In the genomic region with DNA sequence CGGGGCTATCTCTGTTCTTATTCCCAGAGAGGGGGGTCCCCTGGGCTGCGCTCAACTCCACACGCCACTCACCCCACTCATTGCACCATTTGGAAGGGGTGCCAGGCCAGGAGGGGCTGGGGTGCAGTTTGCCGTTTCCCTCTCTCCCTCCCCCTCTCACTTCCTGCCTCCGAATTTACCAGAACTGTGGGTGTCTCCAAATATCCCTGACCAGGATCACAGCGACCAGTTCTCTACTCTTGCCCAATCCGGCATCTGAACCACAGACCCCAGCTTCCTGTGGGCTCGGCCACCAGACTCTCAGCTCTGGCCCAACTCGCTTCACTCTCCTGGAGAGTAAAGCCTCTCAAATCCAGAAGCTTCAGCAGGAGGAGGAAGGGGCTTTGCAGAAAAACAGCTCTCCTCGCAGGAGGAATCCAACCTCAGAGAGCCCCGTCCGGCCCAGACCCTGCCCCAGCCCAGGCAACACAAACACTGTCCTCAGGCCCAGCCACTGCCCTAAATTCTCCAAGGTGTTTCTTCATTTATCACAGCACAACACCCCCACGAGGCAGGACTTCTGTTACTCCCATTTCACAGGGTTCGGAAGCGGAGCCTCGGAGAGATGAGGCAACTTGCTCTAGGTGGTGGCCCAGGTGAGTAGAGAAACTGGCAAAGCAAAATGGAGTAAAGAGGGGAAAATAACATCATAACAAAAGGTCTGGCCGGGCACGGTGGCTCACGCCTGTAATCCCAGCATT, we compare ENCODE assay signal across 1 cellular context.
TF ChIP-seq lines count a peak whose summit lies in the region.

No MANE protein-coding gene starts in this region.

TF ChIP-seq in HepG2, 621 proteins besides CTCF, POLR2A, EP300 and RAD21 (continued from another document and continues in another):
- TF ChIP-seq, protein P1, sequence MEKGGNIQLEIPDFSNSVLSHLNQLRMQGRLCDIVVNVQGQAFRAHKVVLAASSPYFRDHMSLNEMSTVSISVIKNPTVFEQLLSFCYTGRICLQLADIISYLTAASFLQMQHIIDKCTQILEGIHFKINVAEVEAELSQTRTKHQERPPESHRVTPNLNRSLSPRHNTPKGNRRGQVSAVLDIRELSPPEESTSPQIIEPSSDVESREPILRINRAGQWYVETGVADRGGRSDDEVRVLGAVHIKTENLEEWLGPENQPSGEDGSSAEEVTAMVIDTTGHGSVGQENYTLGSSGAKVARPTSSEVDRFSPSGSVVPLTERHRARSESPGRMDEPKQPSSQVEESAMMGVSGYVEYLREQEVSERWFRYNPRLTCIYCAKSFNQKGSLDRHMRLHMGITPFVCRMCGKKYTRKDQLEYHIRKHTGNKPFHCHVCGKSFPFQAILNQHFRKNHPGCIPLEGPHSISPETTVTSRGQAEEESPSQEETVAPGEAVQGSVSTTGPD (CRISPR knock-in tag; IDR thresholded peaks at IDR 0.05): peak; percentile 84; the same call in 1 of the 2 replicates
- TF ChIP-seq ZSCAN9 (CRISPR knock-in tag; IDR thresholded peaks at IDR 0.05; ENCODE audit: borderline replicate concordance): no peak
- TF ChIP-seq, protein P2, sequence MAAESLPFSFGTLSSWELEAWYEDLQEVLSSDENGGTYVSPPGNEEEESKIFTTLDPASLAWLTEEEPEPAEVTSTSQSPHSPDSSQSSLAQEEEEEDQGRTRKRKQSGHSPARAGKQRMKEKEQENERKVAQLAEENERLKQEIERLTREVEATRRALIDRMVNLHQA (CRISPR knock-in tag; IDR thresholded peaks at IDR 0.05): 0 out of 2 replicates have a peak, but pooled peaks have one; percentile 11
- TF ChIP-seq, protein P3, sequence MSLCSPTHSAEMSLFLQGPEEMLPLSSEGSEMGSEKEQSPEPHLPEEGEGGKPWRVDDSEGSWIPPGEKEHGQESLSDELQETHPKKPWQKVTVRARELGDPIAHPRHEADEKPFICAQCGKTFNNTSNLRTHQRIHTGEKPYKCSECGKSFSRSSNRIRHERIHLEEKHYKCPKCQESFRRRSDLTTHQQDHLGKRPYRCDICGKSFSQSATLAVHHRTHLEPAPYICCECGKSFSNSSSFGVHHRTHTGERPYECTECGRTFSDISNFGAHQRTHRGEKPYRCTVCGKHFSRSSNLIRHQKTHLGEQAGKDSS (CRISPR knock-in tag; IDR thresholded peaks at IDR 0.05; ENCODE audit: borderline replicate concordance, low read depth): 0 out of 2 replicates have a peak, but pooled peaks have one; percentile 10
- TF ChIP-seq, protein P4, sequence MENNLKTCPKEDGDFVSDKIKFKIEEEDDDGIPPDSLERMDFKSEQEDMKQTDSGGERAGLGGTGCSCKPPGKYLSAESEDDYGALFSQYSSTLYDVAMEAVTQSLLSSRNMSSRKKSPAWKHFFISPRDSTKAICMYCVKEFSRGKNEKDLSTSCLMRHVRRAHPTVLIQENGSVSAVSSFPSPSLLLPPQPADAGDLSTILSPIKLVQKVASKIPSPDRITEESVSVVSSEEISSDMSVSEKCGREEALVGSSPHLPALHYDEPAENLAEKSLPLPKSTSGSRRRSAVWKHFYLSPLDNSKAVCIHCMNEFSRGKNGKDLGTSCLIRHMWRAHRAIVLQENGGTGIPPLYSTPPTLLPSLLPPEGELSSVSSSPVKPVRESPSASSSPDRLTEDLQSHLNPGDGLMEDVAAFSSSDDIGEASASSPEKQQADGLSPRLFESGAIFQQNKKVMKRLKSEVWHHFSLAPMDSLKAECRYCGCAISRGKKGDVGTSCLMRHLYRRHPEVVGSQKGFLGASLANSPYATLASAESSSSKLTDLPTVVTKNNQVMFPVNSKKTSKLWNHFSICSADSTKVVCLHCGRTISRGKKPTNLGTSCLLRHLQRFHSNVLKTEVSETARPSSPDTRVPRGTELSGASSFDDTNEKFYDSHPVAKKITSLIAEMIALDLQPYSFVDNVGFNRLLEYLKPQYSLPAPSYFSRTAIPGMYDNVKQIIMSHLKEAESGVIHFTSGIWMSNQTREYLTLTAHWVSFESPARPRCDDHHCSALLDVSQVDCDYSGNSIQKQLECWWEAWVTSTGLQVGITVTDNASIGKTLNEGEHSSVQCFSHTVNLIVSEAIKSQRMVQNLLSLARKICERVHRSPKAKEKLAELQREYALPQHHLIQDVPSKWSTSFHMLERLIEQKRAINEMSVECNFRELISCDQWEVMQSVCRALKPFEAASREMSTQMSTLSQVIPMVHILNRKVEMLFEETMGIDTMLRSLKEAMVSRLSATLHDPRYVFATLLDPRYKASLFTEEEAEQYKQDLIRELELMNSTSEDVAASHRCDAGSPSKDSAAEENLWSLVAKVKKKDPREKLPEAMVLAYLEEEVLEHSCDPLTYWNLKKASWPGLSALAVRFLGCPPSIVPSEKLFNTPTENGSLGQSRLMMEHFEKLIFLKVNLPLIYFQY (CRISPR knock-in tag; IDR thresholded peaks at IDR 0.05; ENCODE audit: borderline replicate concordance): 0 out of 2 replicates have a peak, but pooled peaks have one; percentile 68
- 0 out of 2 replicates have a peak, but pooled peaks have one; percentile 11 for TF ChIP-seq CBFB (CRISPR knock-in tag; IDR thresholded peaks at IDR 0.05)
- TF ChIP-seq ATF1 (CRISPR knock-in tag; IDR thresholded peaks at IDR 0.05): no peak
- TF ChIP-seq YEATS4 (CRISPR knock-in tag; IDR thresholded peaks at IDR 0.05; ENCODE audit: borderline replicate concordance): peak; percentile 56; the same call in 1 of the 2 replicates
- peak; percentile 71; the same call in 1 of the 2 replicates for TF ChIP-seq PHF21A (CRISPR knock-in tag; IDR thresholded peaks at IDR 0.05)
- no peak for TF ChIP-seq ZNF672 (CRISPR knock-in tag; IDR thresholded peaks at IDR 0.05)
- TF ChIP-seq KAT7 (CRISPR knock-in tag; IDR thresholded peaks at IDR 0.05; ENCODE audit: borderline replicate concordance): 0 out of 2 replicates have a peak, but pooled peaks have one; percentile 11
- TF ChIP-seq ZNF737 (CRISPR knock-in tag; IDR thresholded peaks at IDR 0.05; ENCODE audit: borderline replicate concordance): 0 out of 2 replicates have a peak, but pooled peaks have one; percentile 0
- no peak for TF ChIP-seq ARNT (IDR thresholded peaks at IDR 0.05)
- TF ChIP-seq ZNF629 (CRISPR knock-in tag; conservative IDR thresholded peaks at IDR 0.05): 0 out of 2 replicates have a peak, but pooled peaks have one; percentile 44
- no peak; the same call in 1 of the 2 replicates for TF ChIP-seq KDM5A (IDR thresholded peaks at IDR 0.05; ENCODE audit: borderline replicate concordance, low read length)
- TF ChIP-seq, protein P5, sequence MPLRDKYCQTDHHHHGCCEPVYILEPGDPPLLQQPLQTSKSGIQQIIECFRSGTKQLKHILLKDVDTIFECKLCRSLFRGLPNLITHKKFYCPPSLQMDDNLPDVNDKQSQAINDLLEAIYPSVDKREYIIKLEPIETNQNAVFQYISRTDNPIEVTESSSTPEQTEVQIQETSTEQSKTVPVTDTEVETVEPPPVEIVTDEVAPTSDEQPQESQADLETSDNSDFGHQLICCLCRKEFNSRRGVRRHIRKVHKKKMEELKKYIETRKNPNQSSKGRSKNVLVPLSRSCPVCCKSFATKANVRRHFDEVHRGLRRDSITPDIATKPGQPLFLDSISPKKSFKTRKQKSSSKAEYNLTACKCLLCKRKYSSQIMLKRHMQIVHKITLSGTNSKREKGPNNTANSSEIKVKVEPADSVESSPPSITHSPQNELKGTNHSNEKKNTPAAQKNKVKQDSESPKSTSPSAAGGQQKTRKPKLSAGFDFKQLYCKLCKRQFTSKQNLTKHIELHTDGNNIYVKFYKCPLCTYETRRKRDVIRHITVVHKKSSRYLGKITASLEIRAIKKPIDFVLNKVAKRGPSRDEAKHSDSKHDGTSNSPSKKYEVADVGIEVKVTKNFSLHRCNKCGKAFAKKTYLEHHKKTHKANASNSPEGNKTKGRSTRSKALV (CRISPR knock-in tag; IDR thresholded peaks at IDR 0.05): peak; percentile 49; the same call in 1 of the 2 replicates
- TF ChIP-seq CBX1 (IDR thresholded peaks at IDR 0.05; ENCODE audit: low read depth): no peak
- TF ChIP-seq ZNF670 (CRISPR knock-in tag; IDR thresholded peaks at IDR 0.05; ENCODE audit: borderline replicate concordance): peak; percentile 9; the same call in 1 of the 2 replicates
- peak; percentile 16 for TF ChIP-seq ZNF264 (CRISPR knock-in tag; IDR thresholded peaks at IDR 0.05)
- peak; percentile 63; the same call in 1 of the 2 replicates for TF ChIP-seq ZNF430 (CRISPR knock-in tag; IDR thresholded peaks at IDR 0.05)
- no peak; the same call in 1 of the 2 replicates for TF ChIP-seq FOXA3 (CRISPR knock-in tag; IDR thresholded peaks at IDR 0.05)
- peak; percentile 57; the same call in 1 of the 2 replicates for TF ChIP-seq SMYD3 (CRISPR knock-in tag; IDR thresholded peaks at IDR 0.05)
- TF ChIP-seq ERF (CRISPR knock-in tag; IDR thresholded peaks at IDR 0.05): peak; percentile 80
- 0 out of 2 replicates have a peak, but pooled peaks have one; percentile 12 for TF ChIP-seq GLI4 (CRISPR knock-in tag; IDR thresholded peaks at IDR 0.05; ENCODE audit: borderline replicate concordance)
- TF ChIP-seq, protein P6, sequence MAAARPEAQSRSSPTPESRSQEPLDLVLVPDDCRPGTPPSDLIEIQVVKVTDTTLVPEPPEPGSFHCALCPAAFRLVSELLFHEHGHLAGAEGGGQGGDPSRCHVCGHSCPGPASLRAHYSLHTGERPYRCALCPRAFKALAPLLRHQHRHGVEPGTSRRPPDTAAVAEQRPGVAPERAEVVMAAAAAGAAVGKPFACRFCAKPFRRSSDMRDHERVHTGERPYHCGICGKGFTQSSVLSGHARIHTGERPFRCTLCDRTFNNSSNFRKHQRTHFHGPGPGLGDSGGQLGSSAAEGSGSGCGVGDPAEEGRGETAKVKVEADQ (CRISPR knock-in tag; IDR thresholded peaks at IDR 0.05; ENCODE audit: borderline replicate concordance): peak; percentile 5; the same call in 1 of the 2 replicates
- peak; percentile 45 for TF ChIP-seq HDAC1 (CRISPR knock-in tag; IDR thresholded peaks at IDR 0.05)
- peak; percentile 20 for TF ChIP-seq ZNF883 (CRISPR knock-in tag; IDR thresholded peaks at IDR 0.05; ENCODE audit: not compliant biosample characterization)
- peak; percentile 60; the same call in 1 of the 2 replicates for TF ChIP-seq ATF7-NPFF (CRISPR knock-in tag; IDR thresholded peaks at IDR 0.05; ENCODE audit: low read depth)
- peak; percentile 48; the same call in 1 of the 2 replicates for TF ChIP-seq ZNF788 (CRISPR knock-in tag; IDR thresholded peaks at IDR 0.05; ENCODE audit: borderline replicate concordance)
- TF ChIP-seq ZKSCAN5 (CRISPR knock-in tag; IDR thresholded peaks at IDR 0.05): no peak
- TF ChIP-seq RFXANK (CRISPR knock-in tag; IDR thresholded peaks at IDR 0.05): 0 out of 2 replicates have a peak, but pooled peaks have one; percentile 10
- TF ChIP-seq, protein P7, sequence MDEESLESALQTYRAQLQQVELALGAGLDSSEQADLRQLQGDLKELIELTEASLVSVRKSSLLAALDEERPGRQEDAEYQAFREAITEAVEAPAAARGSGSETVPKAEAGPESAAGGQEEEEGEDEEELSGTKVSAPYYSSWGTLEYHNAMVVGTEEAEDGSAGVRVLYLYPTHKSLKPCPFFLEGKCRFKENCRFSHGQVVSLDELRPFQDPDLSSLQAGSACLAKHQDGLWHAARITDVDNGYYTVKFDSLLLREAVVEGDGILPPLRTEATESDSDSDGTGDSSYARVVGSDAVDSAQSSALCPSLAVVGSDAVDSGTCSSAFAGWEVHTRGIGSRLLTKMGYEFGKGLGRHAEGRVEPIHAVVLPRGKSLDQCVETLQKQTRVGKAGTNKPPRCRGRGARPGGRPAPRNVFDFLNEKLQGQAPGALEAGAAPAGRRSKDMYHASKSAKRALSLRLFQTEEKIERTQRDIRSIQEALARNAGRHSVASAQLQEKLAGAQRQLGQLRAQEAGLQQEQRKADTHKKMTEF (CRISPR knock-in tag; IDR thresholded peaks at IDR 0.05): peak; percentile 71
- TF ChIP-seq TGIF2 (CRISPR knock-in tag; IDR thresholded peaks at IDR 0.05): peak; percentile 18; the same call in 1 of the 2 replicates
- TF ChIP-seq SIN3B (IDR thresholded peaks at IDR 0.05; ENCODE audit: low read length): no peak
- TF ChIP-seq, protein P8, sequence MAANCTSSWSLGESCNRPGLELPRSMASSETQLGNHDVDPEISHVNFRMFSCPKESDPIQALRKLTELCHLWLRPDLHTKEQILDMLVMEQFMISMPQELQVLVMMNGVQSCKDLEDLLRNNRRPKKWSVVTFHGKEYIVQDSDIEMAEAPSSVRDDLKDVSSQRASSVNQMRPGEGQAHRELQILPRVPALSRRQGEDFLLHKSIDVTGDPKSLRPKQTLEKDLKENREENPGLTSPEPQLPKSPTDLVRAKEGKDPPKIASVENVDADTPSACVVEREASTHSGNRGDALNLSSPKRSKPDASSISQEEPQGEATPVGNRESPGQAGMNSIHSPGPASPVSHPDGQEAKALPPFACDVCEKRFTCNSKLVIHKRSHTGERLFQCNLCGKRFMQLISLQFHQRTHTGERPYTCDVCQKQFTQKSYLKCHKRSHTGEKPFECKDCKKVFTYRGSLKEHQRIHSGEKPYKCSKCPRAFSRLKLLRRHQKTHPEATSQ (CRISPR knock-in tag; IDR thresholded peaks at IDR 0.05; ENCODE audit: borderline replicate concordance): no peak
- TF ChIP-seq, protein P9, sequence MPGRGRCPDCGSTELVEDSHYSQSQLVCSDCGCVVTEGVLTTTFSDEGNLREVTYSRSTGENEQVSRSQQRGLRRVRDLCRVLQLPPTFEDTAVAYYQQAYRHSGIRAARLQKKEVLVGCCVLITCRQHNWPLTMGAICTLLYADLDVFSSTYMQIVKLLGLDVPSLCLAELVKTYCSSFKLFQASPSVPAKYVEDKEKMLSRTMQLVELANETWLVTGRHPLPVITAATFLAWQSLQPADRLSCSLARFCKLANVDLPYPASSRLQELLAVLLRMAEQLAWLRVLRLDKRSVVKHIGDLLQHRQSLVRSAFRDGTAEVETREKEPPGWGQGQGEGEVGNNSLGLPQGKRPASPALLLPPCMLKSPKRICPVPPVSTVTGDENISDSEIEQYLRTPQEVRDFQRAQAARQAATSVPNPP (CRISPR knock-in tag; IDR thresholded peaks at IDR 0.05): peak; percentile 76; the same call in 1 of the 2 replicates
- TF ChIP-seq, protein P10, sequence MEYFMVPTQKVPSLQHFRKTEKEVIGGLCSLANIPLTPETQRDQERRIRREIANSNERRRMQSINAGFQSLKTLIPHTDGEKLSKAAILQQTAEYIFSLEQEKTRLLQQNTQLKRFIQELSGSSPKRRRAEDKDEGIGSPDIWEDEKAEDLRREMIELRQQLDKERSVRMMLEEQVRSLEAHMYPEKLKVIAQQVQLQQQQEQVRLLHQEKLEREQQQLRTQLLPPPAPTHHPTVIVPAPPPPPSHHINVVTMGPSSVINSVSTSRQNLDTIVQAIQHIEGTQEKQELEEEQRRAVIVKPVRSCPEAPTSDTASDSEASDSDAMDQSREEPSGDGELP (IDR thresholded peaks at IDR 0.05; ENCODE audit: borderline replicate concordance, low read depth): no peak
- TF ChIP-seq ELF3 (CRISPR knock-in tag; IDR thresholded peaks at IDR 0.05): peak; percentile 54
- TF ChIP-seq GABPB1 (CRISPR knock-in tag; IDR thresholded peaks at IDR 0.05): peak; percentile 47; the same call in 1 of the 2 replicates
- TF ChIP-seq, protein P11, sequence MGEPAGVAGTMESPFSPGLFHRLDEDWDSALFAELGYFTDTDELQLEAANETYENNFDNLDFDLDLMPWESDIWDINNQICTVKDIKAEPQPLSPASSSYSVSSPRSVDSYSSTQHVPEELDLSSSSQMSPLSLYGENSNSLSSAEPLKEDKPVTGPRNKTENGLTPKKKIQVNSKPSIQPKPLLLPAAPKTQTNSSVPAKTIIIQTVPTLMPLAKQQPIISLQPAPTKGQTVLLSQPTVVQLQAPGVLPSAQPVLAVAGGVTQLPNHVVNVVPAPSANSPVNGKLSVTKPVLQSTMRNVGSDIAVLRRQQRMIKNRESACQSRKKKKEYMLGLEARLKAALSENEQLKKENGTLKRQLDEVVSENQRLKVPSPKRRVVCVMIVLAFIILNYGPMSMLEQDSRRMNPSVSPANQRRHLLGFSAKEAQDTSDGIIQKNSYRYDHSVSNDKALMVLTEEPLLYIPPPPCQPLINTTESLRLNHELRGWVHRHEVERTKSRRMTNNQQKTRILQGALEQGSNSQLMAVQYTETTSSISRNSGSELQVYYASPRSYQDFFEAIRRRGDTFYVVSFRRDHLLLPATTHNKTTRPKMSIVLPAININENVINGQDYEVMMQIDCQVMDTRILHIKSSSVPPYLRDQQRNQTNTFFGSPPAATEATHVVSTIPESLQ (CRISPR knock-in tag; conservative IDR thresholded peaks at IDR 0.05): no peak
- TF ChIP-seq EHMT2 (IDR thresholded peaks at IDR 0.05; ENCODE audit: borderline replicate concordance, low read depth, low read length): no peak; the same call in 1 of the 2 replicates
